In genomic region chr13:21079761-21080730, GRCh38 we compare ENCODE assay signal across 9 cellular contexts. TPM values are rescaled to one million over a fixed set of nuclear protein-coding genes. Genes with fewer than 3 reads are reported as not detected.
A peak's percentile ranks its signal among the peaks of the same experiment; 100 is the strongest.
DNase-seq lines count a peak whose midpoint lies in the region; ATAC-seq and TF ChIP-seq lines count a peak whose summit lies in the region.
"Had no signal": no experiment of that assay in that cellular context is flagged by ENCODE, and none has a peak within 500 bp of the region (broad histone marks: within the 10 kb centered on the region; RNA-seq: fewer than 3 reads in every experiment).

No MANE protein-coding gene starts in this region.

- CTCF ChIA-PET in HEK293 (lab: Yijun Ruan, JAX), result no interaction called here
- CTCF ChIA-PET in GM10248 (lab: Yijun Ruan, JAX), result interaction anchor here (1.4 to 2.0 kb wide), 2 partner anchors 10 to 18 kb away, joined by 4 read pairs; partner anchors contain the start of gene LATS2

- peak; percentile 76 for ATAC-seq in SK-N-SH treated with all-trans-retinoic acid at 6 μM for 48 hours
- ATAC-seq in heart right ventricle, result peak in 6 of 8 donors; percentile 27 to 72 (median 55)
- ATAC-seq in HG03280 (IDR thresholded peaks at IDR 0.05; ENCODE audit: unreplicated experiment), result no peak

- H3K27ac ChIP-seq in HEK293 (ENCODE audit: extremely low read depth, low read depth, low read length), result no peak overlapping the region
- H3K27ac ChIP-seq in heart right ventricle, result peak overlapping the region in 8 of 10 donors; percentile 17 to 61 (median 56)
- H3K27ac ChIP-seq in skin epidermis, result peak overlapping the region in 11 of 21 experiments; percentile 4 to 72 (median 39)
- H3K27ac ChIP-seq: colonic mucosa had no signal

- H3K4me1 ChIP-seq in HEK293 (ENCODE audit: control insufficient read depth, insufficient read depth, low read length), result 0 out of 2 replicates have a peak, but pooled peaks cover 6% of the 10 kb centered on the region
- H3K4me1 ChIP-seq in heart right ventricle, result peaks cover 0 to 32% (median 18%) of the 10 kb centered on the region in 9 donors
- H3K4me1 ChIP-seq: colonic mucosa had no signal

- H3K36me3 ChIP-seq in HEK293 (ENCODE audit: control insufficient read depth in 2 of 2, insufficient read depth in 1 of 2, low read length in 2 of 2), result no peaks in the 10 kb centered on the region
- no peaks in the 10 kb centered on the region for H3K36me3 ChIP-seq in heart right ventricle
- H3K36me3 ChIP-seq: colonic mucosa had no signal

- no peaks in the 10 kb centered on the region for H3K27me3 ChIP-seq in heart right ventricle

- H3K4me3 ChIP-seq in HEK293 (ENCODE audit: low read depth, low read length) (no peak overlapping the region; the same call in 1 of the 2 replicates), heart right ventricle (peak overlapping the region in 6 of 10 donors; percentile 10 to 31 (median 29)), skin epidermis (no peak overlapping the region)
- H3K4me3 ChIP-seq: colonic mucosa had no signal

- WGBS in heart right ventricle, 2 donors, result 31% methylated on average over 16 of the region's 16 CpGs

- DNase-seq in heart right ventricle, result peak in 1 of 2 donors; percentile 29
- DNase-seq in GM10248 (ENCODE audit: extremely low spot score), result no peak
- no peak for DNase-seq in effector CD4-positive, alpha-beta T cell
- DNase-seq in COLO829 (ENCODE audit: low spot score), result no peak
- DNase-seq: colonic mucosa had no signal

- H3K9me3 ChIP-seq in HEK293 (ENCODE audit: control insufficient read depth, insufficient read depth, low read depth, low read length) (no peaks in the 10 kb centered on the region), heart right ventricle (no peaks in the 10 kb centered on the region)
- H3K9me3 ChIP-seq: colonic mucosa had no signal

- intact Hi-C loops in heart right ventricle (cut with DNase I), result loop anchor here in 1 of 10 donors (10.0 kb wide), 1 partner anchor 45 kb away; no protein-coding TSS in a partner anchor

- TF ChIP-seq CTCF in HEK293 (tag by site-specific recombination; IDR thresholded peaks at IDR 0.05) (no peak), heart right ventricle (IDR thresholded peaks at IDR 0.05) (no peak), GM10248 (IDR thresholded peaks at IDR 0.05; ENCODE audit: control extremely low read depth, extremely low read depth, low read depth, missing control alignments) (no peak)

- POLR2A ChIA-PET in HEK293 (lab: Yijun Ruan, JAX) (no interaction called here), GM10248 (lab: Yijun Ruan, JAX) (no interaction called here)

TF ChIP-seq in HEK293, 187 proteins besides CTCF, POLR2A, EP300 and RAD21 (continues in another document):
- TF ChIP-seq ATF2 (tag by site-specific recombination; IDR thresholded peaks at IDR 0.05; ENCODE audit: low read depth) (peak; percentile 47), BCL11A (tag by site-specific recombination; IDR thresholded peaks at IDR 0.05; ENCODE audit: low read depth) (0 out of 2 replicates have a peak, but pooled peaks have one; percentile 52), BCL11B (tag by site-specific recombination; IDR thresholded peaks at IDR 0.05; ENCODE audit: low read depth) (no peak), ZBTB49 (tag by site-specific recombination; IDR thresholded peaks at IDR 0.05; ENCODE audit: low read depth) (no peak), ZNF629 (tag by site-specific recombination; IDR thresholded peaks at IDR 0.05) (peak; percentile 88), ZSCAN5A (tag by site-specific recombination; IDR thresholded peaks at IDR 0.05) (no peak)

TF ChIP-seq in SK-N-SH treated with all-trans-retinoic acid at 6 μM for 48 hours, 23 proteins besides CTCF, POLR2A, EP300 and RAD21:
- TF ChIP-seq RARB (CRISPR knock-in tag; IDR thresholded peaks at IDR 0.05), result no peak
- peak; percentile 16; the same call in 1 of the 2 replicates for TF ChIP-seq CSDC2 (CRISPR knock-in tag; IDR thresholded peaks at IDR 0.05)

RNA-seq across cellular contexts. Expression of gene LATS2, which starts 18.7 kb away (rescaled TPM):
- 10 to 100 TPM; 16.2 to 46.1 (median 27.9) TPM for total RNA-seq in heart right ventricle
- polyA plus RNA-seq in heart right ventricle, result 10 to 100 TPM in 1 of 2 donors, 1 to 10 TPM in 1; 9.7 to 10.9 TPM

RNA-seq across cellular contexts. Expression of gene SAP18, which starts 59.9 kb away (rescaled TPM):
- total RNA-seq in heart right ventricle, result 100 to 1,000 TPM; 243 to 343 (median 301) TPM
- 100 to 1,000 TPM in 1 of 2 donors, 10 to 100 TPM in 1; 74.2 to 105 TPM for polyA plus RNA-seq in heart right ventricle

Comparison
In these comparisons a context has a peak if more than half of its experiments do, and no peak if none do; other contexts are left out.
1. H3K4me3 ChIP-seq: peak in heart right ventricle (6 of 10); none in HEK293 (single experiment) and skin epidermis (0 of 7).